In genomic region chr19:8050274-8051096, GRCh38 we compare ENCODE assay signal across 8 cellular contexts. TPM values are rescaled to one million over a fixed set of nuclear protein-coding genes. Genes with fewer than 3 reads are reported as not detected.
A peak's percentile ranks its signal among the peaks of the same experiment; 100 is the strongest.
DNase-seq lines count a peak whose midpoint lies in the region; ATAC-seq and TF ChIP-seq lines count a peak whose summit lies in the region.

No MANE protein-coding gene starts in this region.

- TF ChIP-seq POLR2A in esophagus muscularis mucosa (IDR thresholded peaks at IDR 0.05; ENCODE audit: low read depth): no peak

- CTCF ChIA-PET in BJ (lab: Yijun Ruan, JAX): interaction anchor here (0.6 kb wide), 2 partner anchors 111 to 536 kb away, joined by 3 read pairs; no protein-coding TSS in a partner anchor

- peak; percentile 5 for DNase-seq in BJ (ENCODE audit: low read depth)
- DNase-seq in NOMO-1 treated with dmso at 0.1 percent for 144 hours (lab: John Stamatoyannopoulos, UW; ENCODE audit: unreplicated experiment): peak; percentile 98
- peak; percentile 88 for DNase-seq in activated T-cell treated with anti-CD3 and anti-CD28 coated beads for 24 hours (ENCODE audit: low read depth)
- peak; percentile 95 for DNase-seq in esophagus muscularis mucosa (ENCODE audit: extremely low spot score)
- DNase-seq in stimulated activated CD8-positive, alpha-beta memory T cell treated with anti-CD3 and anti-CD28 coated beads, Interleukin-7, amount 100 ng/mL, for 1 hour (ENCODE audit: low read depth in 2 of 2): peak; percentile 69

- H3K4me3 ChIP-seq in BJ (ENCODE audit: low read depth, low read length) (no peak overlapping the region), esophagus muscularis mucosa (peak overlapping the region; percentile 39 to 50 (median 42)), mucosa of stomach (ENCODE audit: low read length) (no peak overlapping the region)

- TF ChIP-seq CTCF in BJ (IDR thresholded peaks at IDR 0.05; ENCODE audit: insufficient read depth, low read depth, low read length): no peak
- TF ChIP-seq CTCF in esophagus muscularis mucosa (IDR thresholded peaks at IDR 0.05): no peak

- intact Hi-C loops in esophagus muscularis mucosa (cut with DNase I): no loop called here

- ATAC-seq in GM19395 (IDR thresholded peaks at IDR 0.05; ENCODE audit: unreplicated experiment): peak; percentile 84
- ATAC-seq in HG03521 (IDR thresholded peaks at IDR 0.05; ENCODE audit: unreplicated experiment): peak; percentile 87

- 10% methylated on average over 31 of the region's 49 CpGs for WGBS in esophagus muscularis mucosa

- H3K9ac ChIP-seq in mucosa of stomach (ENCODE audit: low read length): peak overlapping the region; percentile 22

- H3K9me3 ChIP-seq in esophagus muscularis mucosa (no peaks in the 10 kb centered on the region), mucosa of stomach (ENCODE audit: control insufficient read depth, low read length) (no peaks in the 10 kb centered on the region)

- H3K4me1 ChIP-seq in esophagus muscularis mucosa: peaks cover 7 to 11% (median 10%) of the 10 kb centered on the region in 4 donors
- H3K4me1 ChIP-seq in mucosa of stomach (ENCODE audit: control insufficient read depth, insufficient read depth, low read length): peaks cover 7% of the 10 kb centered on the region

- peaks cover 3% of the 10 kb centered on the region for H3K27me3 ChIP-seq in BJ (ENCODE audit: control insufficient read depth, insufficient read depth, low read length)
- H3K27me3 ChIP-seq in esophagus muscularis mucosa: peaks cover 0 to 45% (median 0%) of the 10 kb centered on the region in 4 donors
- no peaks in the 10 kb centered on the region for H3K27me3 ChIP-seq in mucosa of stomach (ENCODE audit: control insufficient read depth, insufficient read depth, low read length)

- no peak overlapping the region for H3K27ac ChIP-seq in esophagus muscularis mucosa (replicated peaks in 1 of 4)

- POLR2A ChIA-PET in BJ (lab: Charles Lee): no interaction called here

- no peak for TF ChIP-seq EP300 in esophagus muscularis mucosa (IDR thresholded peaks at IDR 0.05)

- no peaks in the 10 kb centered on the region for H3K36me3 ChIP-seq in BJ (ENCODE audit: control insufficient read depth, insufficient read depth, low read length)
- no peaks in the 10 kb centered on the region for H3K36me3 ChIP-seq in esophagus muscularis mucosa
- no peaks in the 10 kb centered on the region for H3K36me3 ChIP-seq in mucosa of stomach (ENCODE audit: control insufficient read depth, insufficient read depth, low read length)

RNA-seq across cellular contexts. Expression of gene CCL25, which starts 2.1 kb away (rescaled TPM):
- not detected in 2 replicates for polyA plus RNA-seq in BJ (2011; rRNA removed)
- not detected in 2 replicates for polyA minus RNA-seq in BJ (2011; rRNA and poly(A)+ RNA removed)
- total RNA-seq in esophagus muscularis mucosa: not detected

RNA-seq across cellular contexts. Expression of gene ELAVL1, which starts 45.0 kb away (rescaled TPM):
- 39.9 and 41.2 TPM in 2 replicates for polyA plus RNA-seq in BJ (2011; rRNA removed)
- polyA minus RNA-seq in BJ (2011; rRNA and poly(A)+ RNA removed): 34.4 and 43.6 TPM in 2 replicates
- total RNA-seq in esophagus muscularis mucosa: 10 to 100 TPM; 27.0 to 49.1 (median 38.3) TPM

Comparison
In these comparisons a context has a peak if more than half of its experiments do, and no peak if none do; other contexts are left out.
1. DNase-seq: peak in every context shown above with its lines; median percentile 98 in NOMO-1 treated with dmso at 0.1 percent for 144 hours; 95 in esophagus muscularis mucosa; 88 in activated T-cell treated with anti-CD3 and anti-CD28 coated beads for 24 hours; 69 in stimulated activated CD8-positive, alpha-beta memory T cell treated with anti-CD3 and anti-CD28 coated beads, Interleukin-7, amount 100 ng/mL, for 1 hour; 5 in BJ.
2. H3K4me3 ChIP-seq: peak in esophagus muscularis mucosa (4 of 4); none in BJ (single experiment) and mucosa of stomach (single experiment).